In genomic region chr16:11862489-11862888, GRCh38 we compare ENCODE assay signal across 1 cellular context.
TF ChIP-seq lines count a peak whose summit lies in the region.

No MANE protein-coding gene starts in this region.

TF ChIP-seq in HEK293, 187 proteins besides CTCF, POLR2A, EP300 and RAD21 (continued from another document):
- TF ChIP-seq GLIS1 (tag by site-specific recombination; IDR thresholded peaks at IDR 0.05) = no peak
- peak; percentile 43; the same call in 1 of the 2 replicates for TF ChIP-seq ZBTB17 (tag by site-specific recombination; IDR thresholded peaks at IDR 0.05)
